Comparison of ENCODE assay signal across 17 cellular contexts in genomic region chr3:37521403-37521802, GRCh38.
DNase-seq lines count a peak whose midpoint lies in the region; ATAC-seq, FAIRE-seq and TF ChIP-seq lines count a peak whose summit lies in the region.
"Had no signal": no experiment of that assay in that cellular context is flagged by ENCODE, and none has a peak within 500 bp of the region (broad histone marks: within the 10 kb centered on the region; RNA-seq: fewer than 3 reads in every experiment).

No MANE protein-coding gene starts in this region.

- H3K4me2 ChIP-seq in neural progenitor cell, result no peak overlapping the region
- H3K4me2 ChIP-seq: A549 had no signal

- no peaks in the 10 kb centered on the region for H3K27me3 ChIP-seq in BE2C
- H3K27me3 ChIP-seq in neural progenitor cell, result no peaks in the 10 kb centered on the region

- no peak overlapping the region for H3K27ac ChIP-seq in neural progenitor cell
- H3K27ac ChIP-seq: A549 had no signal

- no peaks in the 10 kb centered on the region for H4K20me1 ChIP-seq in neural progenitor cell (ENCODE audit: low read depth)

- no peak overlapping the region for H2AFZ ChIP-seq in neural progenitor cell (replicated peaks)

- intact Hi-C loops in sciatic nerve (cut with DNase I), result no loop called here

- FAIRE-seq in GM12892 (lab: Jason Lieb, UNC), result no peak
- FAIRE-seq: A549, H54, K562 had no signal

- no peak overlapping the region for H3K27ac Mint-ChIP-seq in neural progenitor cell
- H3K27ac Mint-ChIP-seq: HFFc6 had no signal

- no peaks in the 10 kb centered on the region for H3K36me3 Mint-ChIP-seq in neural progenitor cell

- no peak overlapping the region for H3K9ac ChIP-seq in neural progenitor cell

- H3K4me3 ChIP-seq in BE2C (ENCODE audit: low read depth, low read length) (no peak overlapping the region), neural progenitor cell (no peak overlapping the region)
- H3K4me3 ChIP-seq: A549, K562 had no signal

- TF ChIP-seq CTCF in BE2C (IDR thresholded peaks at IDR 0.05; ENCODE audit: low read depth, low read length), result no peak
- no peak for TF ChIP-seq CTCF in neural progenitor cell (IDR thresholded peaks at IDR 0.05)

- H3K36me3 ChIP-seq in BE2C (no peaks in the 10 kb centered on the region), neural progenitor cell (no peaks in the 10 kb centered on the region)

- ATAC-seq in SK-N-SH treated with all-trans-retinoic acid at 6 μM for 48 hours, result peak; percentile 79
- ATAC-seq in sciatic nerve, result peak; percentile 56
- ATAC-seq: A549, K562, Panc1 had no signal

- H3K9me3 ChIP-seq in BE2C (no peaks in the 10 kb centered on the region), neural progenitor cell (ENCODE audit: low read depth) (no peaks in the 10 kb centered on the region)
- H3K9me3 ChIP-seq: A549 had no signal

- H3K4me1 Mint-ChIP-seq in neural progenitor cell, result peaks cover 21% of the 10 kb centered on the region

- no peaks in the 10 kb centered on the region for H3K79me2 ChIP-seq in neural progenitor cell (ENCODE audit: low read depth)

- no peaks in the 10 kb centered on the region for H3F3A ChIP-seq in neural progenitor cell (ENCODE audit: low read depth)

- peaks cover 15% of the 10 kb centered on the region for H3K4me1 ChIP-seq in BE2C
- H3K4me1 ChIP-seq in neural progenitor cell, result peaks cover 21% of the 10 kb centered on the region
- H3K4me1 ChIP-seq: A549 had no signal

- TF ChIP-seq POLR2A in GM12892 (IDR thresholded peaks at IDR 0.05; ENCODE audit: low read depth, low read length), result no peak

- H3K27me3 Mint-ChIP-seq in neural progenitor cell (ENCODE audit: insufficient read depth, low read depth), result peaks cover 5% of the 10 kb centered on the region

- no peak overlapping the region for H3K4me3 Mint-ChIP-seq in neural progenitor cell
- H3K4me3 Mint-ChIP-seq: HFFc6 had no signal

- DNase-seq in BE2C (peak; percentile 64), fibroblast of gingiva (ENCODE audit: low read depth) (peak; percentile 9), sciatic nerve (ENCODE audit: low spot score) (no peak), hippocampal formation (lab: John Stamatoyannopoulos, UW) (no peak), GM12892 (ENCODE audit: insufficient read length) (no peak), neural progenitor cell (ENCODE audit: low spot score) (no peak), kidney glomerular epithelial cell (lab: John Stamatoyannopoulos, UW) (no peak)
- DNase-seq: C1 segment of cervical spinal cord, DMS79, HFFc6, NCI-H1105, NCI-H1694 treated with DMSO at 0.1 percent for 48 hours had no signal

- no peaks in the 10 kb centered on the region for H3K9me3 Mint-ChIP-seq in neural progenitor cell
- H3K9me3 Mint-ChIP-seq: HFFc6 had no signal

TF ChIP-seq in SK-N-SH treated with all-trans-retinoic acid at 6 μM for 48 hours, 23 proteins besides CTCF, POLR2A, EP300 and RAD21:
- TF ChIP-seq ZNF70 (CRISPR knock-in tag; IDR thresholded peaks at IDR 0.05) (peak; percentile 31; the same call in 1 of the 2 replicates), GLIS3 (CRISPR knock-in tag; IDR thresholded peaks at IDR 0.05) (no peak), TCF4 (CRISPR knock-in tag; IDR thresholded peaks at IDR 0.05; ENCODE audit: borderline replicate concordance) (peak; percentile 98), TOX (CRISPR knock-in tag; IDR thresholded peaks at IDR 0.05; ENCODE audit: borderline replicate concordance) (no peak), PATZ1 (CRISPR knock-in tag; IDR thresholded peaks at IDR 0.05; ENCODE audit: borderline replicate concordance) (no peak), ZFP30 (CRISPR knock-in tag; IDR thresholded peaks at IDR 0.05) (no peak)
- TF ChIP-seq, protein P1, sequence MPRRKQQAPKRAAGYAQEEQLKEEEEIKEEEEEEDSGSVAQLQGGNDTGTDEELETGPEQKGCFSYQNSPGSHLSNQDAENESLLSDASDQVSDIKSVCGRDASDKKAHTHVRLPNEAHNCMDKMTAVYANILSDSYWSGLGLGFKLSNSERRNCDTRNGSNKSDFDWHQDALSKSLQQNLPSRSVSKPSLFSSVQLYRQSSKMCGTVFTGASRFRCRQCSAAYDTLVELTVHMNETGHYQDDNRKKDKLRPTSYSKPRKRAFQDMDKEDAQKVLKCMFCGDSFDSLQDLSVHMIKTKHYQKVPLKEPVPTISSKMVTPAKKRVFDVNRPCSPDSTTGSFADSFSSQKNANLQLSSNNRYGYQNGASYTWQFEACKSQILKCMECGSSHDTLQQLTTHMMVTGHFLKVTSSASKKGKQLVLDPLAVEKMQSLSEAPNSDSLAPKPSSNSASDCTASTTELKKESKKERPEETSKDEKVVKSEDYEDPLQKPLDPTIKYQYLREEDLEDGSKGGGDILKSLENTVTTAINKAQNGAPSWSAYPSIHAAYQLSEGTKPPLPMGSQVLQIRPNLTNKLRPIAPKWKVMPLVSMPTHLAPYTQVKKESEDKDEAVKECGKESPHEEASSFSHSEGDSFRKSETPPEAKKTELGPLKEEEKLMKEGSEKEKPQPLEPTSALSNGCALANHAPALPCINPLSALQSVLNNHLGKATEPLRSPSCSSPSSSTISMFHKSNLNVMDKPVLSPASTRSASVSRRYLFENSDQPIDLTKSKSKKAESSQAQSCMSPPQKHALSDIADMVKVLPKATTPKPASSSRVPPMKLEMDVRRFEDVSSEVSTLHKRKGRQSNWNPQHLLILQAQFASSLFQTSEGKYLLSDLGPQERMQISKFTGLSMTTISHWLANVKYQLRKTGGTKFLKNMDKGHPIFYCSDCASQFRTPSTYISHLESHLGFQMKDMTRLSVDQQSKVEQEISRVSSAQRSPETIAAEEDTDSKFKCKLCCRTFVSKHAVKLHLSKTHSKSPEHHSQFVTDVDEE (CRISPR knock-in tag; IDR thresholded peaks at IDR 0.05), result peak; percentile 79; the same call in 1 of the 2 replicates

Comparison
In these comparisons a context has a peak if more than half of its experiments do, and no peak if none do; other contexts are left out.
1. DNase-seq: peak in BE2C (single experiment) and fibroblast of gingiva (single experiment); none in sciatic nerve (single experiment), hippocampal formation (0 of 2), GM12892 (single experiment), neural progenitor cell (single experiment) and kidney glomerular epithelial cell (single experiment).